In genomic region chr15:29736745-29737023, GRCh38 we compare ENCODE assay signal across 12 cellular contexts.
DNase-seq lines count a peak whose midpoint lies in the region; ATAC-seq lines count a peak whose summit lies in the region.
"Had no signal": no experiment of that assay in that cellular context is flagged by ENCODE, and none has a peak within 500 bp of the region (broad histone marks: within the 10 kb centered on the region; RNA-seq: fewer than 3 reads in every experiment).

No MANE protein-coding gene starts in this region.

- H3K36me3 ChIP-seq in MG63 (peaks cover 74% of the 10 kb centered on the region), mesendoderm (ENCODE audit: control insufficient read depth, insufficient read depth, low read length) (peaks cover 3% of the 10 kb centered on the region)

- H3K56ac ChIP-seq in mesendoderm (ENCODE audit: low read length), result no peak overlapping the region

- H3K9me3 ChIP-seq in MG63, result no peaks in the 10 kb centered on the region

- ATAC-seq in esophagus mucosa, result peak; percentile 79
- ATAC-seq in GM18858 (IDR thresholded peaks at IDR 0.05; ENCODE audit: unreplicated experiment), result no peak
- ATAC-seq: T-cell had no signal

- H3K79me2 ChIP-seq in mesendoderm (ENCODE audit: control insufficient read depth, insufficient read depth, low read length), result no peaks in the 10 kb centered on the region

- DNase-seq in DMS53 (lab: John Stamatoyannopoulos, UW) (peak; percentile 56), MG63 (peak; percentile 55), mesendoderm (peak; percentile 85), NCI-H1694 treated with DMSO at 0.1 percent for 48 hours (lab: John Stamatoyannopoulos, UW) (no peak)
- DNase-seq in stimulated activated CD4-positive, alpha-beta T cell treated with anti-CD3 and anti-CD28 coated beads, Interleukin-15, amount 100 ng/mL, for 24 hours, result no peak
- no peak for DNase-seq in central memory CD4-positive, alpha-beta T cell
- DNase-seq: CD8-positive, alpha-beta memory T cell; stimulated activated CD8-positive, alpha-beta memory T cell treated with anti-CD3 and anti-CD28 coated beads, Interleukin-4, amount 100 ng/mL, for 48 hours; T-cell had no signal

- no CpG with 5 or more reads among the region's 2 CpGs for WGBS in mesendoderm (ENCODE audit: extremely low coverage, insufficient coverage, low lambda C conversion rate)

- no peak overlapping the region for H2BK5ac ChIP-seq in mesendoderm (ENCODE audit: low read length)

- H2BK15ac ChIP-seq in mesendoderm (replicated peaks; ENCODE audit: low read depth), result no peak overlapping the region

- no peaks in the 10 kb centered on the region for H3K27me3 ChIP-seq in MG63
- no peaks in the 10 kb centered on the region for H3K27me3 ChIP-seq in mesendoderm (ENCODE audit: insufficient read depth, low read length, poor library complexity)

- no peak overlapping the region for H3K4ac ChIP-seq in mesendoderm (ENCODE audit: low read depth, low read length)

- no peaks in the 10 kb centered on the region for H3K79me1 ChIP-seq in mesendoderm (ENCODE audit: low read length)

- no peak overlapping the region for H4K5ac ChIP-seq in mesendoderm (ENCODE audit: low read length)

- H3K23ac ChIP-seq in mesendoderm (ENCODE audit: low read length), result no peak overlapping the region

- H3K4me2 ChIP-seq in mesendoderm (ENCODE audit: low read length), result no peak overlapping the region

- no peaks in the 10 kb centered on the region for H3K4me1 ChIP-seq in mesendoderm (ENCODE audit: control insufficient read depth, low read depth, low read length)

- H3K18ac ChIP-seq in mesendoderm (ENCODE audit: low read length), result no peak overlapping the region

- H2AK5ac ChIP-seq in mesendoderm (ENCODE audit: low read length), result no peak overlapping the region

- no peak overlapping the region for H4K8ac ChIP-seq in mesendoderm (ENCODE audit: low read depth, low read length)

- H3K4me3 ChIP-seq in MG63 (no peak overlapping the region), mesendoderm (ENCODE audit: low read length) (no peak overlapping the region)
- H3K4me3 ChIP-seq: coronary artery had no signal

- H3K9ac ChIP-seq in mesendoderm (ENCODE audit: low read length), result no peak overlapping the region

- no peak overlapping the region for H2BK120ac ChIP-seq in mesendoderm (ENCODE audit: low read depth, low read length)

- H3K27ac ChIP-seq in mesendoderm (ENCODE audit: low read depth, low read length), result no peak overlapping the region
- H3K27ac ChIP-seq: coronary artery had no signal

Comparison
In these comparisons a context has a peak if more than half of its experiments do, and no peak if none do; other contexts are left out.
1. DNase-seq: peak in DMS53 (single experiment), MG63 (single experiment) and mesendoderm (single experiment); none in stimulated activated CD4-positive, alpha-beta T cell treated with anti-CD3 and anti-CD28 coated beads, Interleukin-15, amount 100 ng/mL, for 24 hours (single experiment), NCI-H1694 treated with DMSO at 0.1 percent for 48 hours (single experiment) and central memory CD4-positive, alpha-beta T cell (single experiment).